In genomic region chr10:37975407-37975991, GRCh38 we compare ENCODE assay signal across 8 cellular contexts. TPM values are rescaled to one million over a fixed set of nuclear protein-coding genes. Genes with fewer than 3 reads are reported as not detected.
DNase-seq lines count a peak whose midpoint lies in the region; ATAC-seq and TF ChIP-seq lines count a peak whose summit lies in the region.

No MANE protein-coding gene starts in this region.

- DNase-seq in Daoy (ENCODE audit: low read depth): peak; percentile 3
- peak; percentile 75 for DNase-seq in Karpas-422
- DNase-seq in right cardiac atrium: no peak
- no peak for DNase-seq in gastrocnemius medialis
- DNase-seq in AG20443 (ENCODE audit: low spot score): no peak
- no peak for DNase-seq in GF-D8 (lab: John Stamatoyannopoulos, UW)

- in situ Hi-C loops in gastrocnemius medialis (cut with MboI; ENCODE audit: low sequenced_read_pairs in 4 of 4): loop anchor here in 2 of 4 donors (10.0 kb wide), 2 partner anchors 111 to 119 kb away; partner anchors contain the start of gene ZNF37A (in 2 of the 2)

- no peaks in the 10 kb centered on the region for H3K9me3 Mint-ChIP-seq in activated T-helper 17 cell treated with anti-CD3 and anti-CD28 coated beads, Interleukin-2, amount 50 U/mL, for 72 hours

- no peaks in the 10 kb centered on the region for H3K9me3 ChIP-seq in Karpas-422 (ENCODE audit: low read length)
- H3K9me3 ChIP-seq in right cardiac atrium (ENCODE audit: control insufficient read depth, low read length): no peaks in the 10 kb centered on the region
- H3K9me3 ChIP-seq in gastrocnemius medialis: no peaks in the 10 kb centered on the region

- intact Hi-C loops in right cardiac atrium (cut with DNase I) (loop anchor here in 2 of 4 donors (10.0 kb wide), 2 partner anchors 119 to 121 kb away; partner anchors contain the start of genes ZNF248 (in 1 of the 2) and ZNF37A (in 1 of the 2)), gastrocnemius medialis (cut with DNase I; ENCODE audit: low total_unique reads) (no loop called here)

- H3K27ac ChIP-seq in Karpas-422 (ENCODE audit: low read length) (peak overlapping the region; percentile 82), right cardiac atrium (ENCODE audit: low read length) (peak overlapping the region; percentile 88), gastrocnemius medialis (peak overlapping the region; percentile 94 to 98 (median 96))

- WGBS in right cardiac atrium: 19% methylated on average over 5 of the region's 5 CpGs

- H3K4me3 Mint-ChIP-seq in activated T-helper 17 cell treated with anti-CD3 and anti-CD28 coated beads, Interleukin-2, amount 50 U/mL, for 72 hours: peak overlapping the region; percentile 92

- H3K4me3 ChIP-seq in Karpas-422 (ENCODE audit: low read length) (peak overlapping the region; percentile 71), right cardiac atrium (ENCODE audit: low read length) (peak overlapping the region; percentile 89), gastrocnemius medialis (peak overlapping the region; percentile 71 to 95 (median 84))

- no peaks in the 10 kb centered on the region for H3K36me3 ChIP-seq in Karpas-422 (ENCODE audit: insufficient read depth, low read length)
- peaks cover 0 to 6% of the 10 kb centered on the region in 2 donors for H3K36me3 ChIP-seq in gastrocnemius medialis

- H3K4me2 ChIP-seq in Karpas-422 (ENCODE audit: low read depth, low read length, poor library complexity, severe bottlenecking): peak overlapping the region; percentile 81

- no peak for TF ChIP-seq POLR2A in gastrocnemius medialis (IDR thresholded peaks at IDR 0.05)

- TF ChIP-seq CTCF in gastrocnemius medialis (IDR thresholded peaks at IDR 0.05 in 4 of 5, conservative IDR thresholded peaks at IDR 0.05 in 1 of 5): no peak

- no peaks in the 10 kb centered on the region for H3K9me2 ChIP-seq in Karpas-422 (replicated peaks; ENCODE audit: insufficient read depth, low read length)

- H3K36me3 Mint-ChIP-seq in activated T-helper 17 cell treated with anti-CD3 and anti-CD28 coated beads, Interleukin-2, amount 50 U/mL, for 72 hours (ENCODE audit: low read depth): peaks cover 13% of the 10 kb centered on the region

- peaks cover 8% of the 10 kb centered on the region for H3K4me1 Mint-ChIP-seq in activated T-helper 17 cell treated with anti-CD3 and anti-CD28 coated beads, Interleukin-2, amount 50 U/mL, for 72 hours

- H3K4me1 ChIP-seq in Karpas-422 (ENCODE audit: low read length) (peaks cover 20% of the 10 kb centered on the region), right cardiac atrium (ENCODE audit: control insufficient read depth, insufficient read depth, low read length) (no peaks in the 10 kb centered on the region), gastrocnemius medialis (peaks cover 4 to 13% of the 10 kb centered on the region in 2 donors)

- no peaks in the 10 kb centered on the region for H4K20me1 ChIP-seq in Karpas-422 (ENCODE audit: insufficient read depth, low read depth, low read length)

- ATAC-seq in activated T-helper 17 cell treated with anti-CD3 and anti-CD28 coated beads, Interleukin-2, amount 50 U/mL, for 72 hours (replicated peaks): no peak
- ATAC-seq in right cardiac atrium: no peak
- ATAC-seq in gastrocnemius medialis: no peak
- ATAC-seq in HG02884 (IDR thresholded peaks at IDR 0.05; ENCODE audit: unreplicated experiment): no peak

- H3K27me3 ChIP-seq in Karpas-422 (ENCODE audit: low read length) (no peaks in the 10 kb centered on the region), right cardiac atrium (ENCODE audit: control insufficient read depth, insufficient read depth) (no peaks in the 10 kb centered on the region), gastrocnemius medialis (no peaks in the 10 kb centered on the region)

- peaks cover 5% of the 10 kb centered on the region for H3K79me2 ChIP-seq in Karpas-422 (ENCODE audit: low read length)

- peak overlapping the region; percentile 16; the same call in 1 of the 2 replicates for H2AFZ ChIP-seq in Karpas-422 (ENCODE audit: low read length)

- no peaks in the 10 kb centered on the region for H3K27me3 Mint-ChIP-seq in activated T-helper 17 cell treated with anti-CD3 and anti-CD28 coated beads, Interleukin-2, amount 50 U/mL, for 72 hours

- H3K9ac ChIP-seq in Karpas-422 (ENCODE audit: low read length): peak overlapping the region; percentile 77

- peak overlapping the region; percentile 97 for H3K27ac Mint-ChIP-seq in activated T-helper 17 cell treated with anti-CD3 and anti-CD28 coated beads, Interleukin-2, amount 50 U/mL, for 72 hours

RNA-seq across cellular contexts. Expression of gene ZNF25, which starts 0.9 kb away (rescaled TPM):
- total RNA-seq in Daoy (2014; rRNA removed; shearing (Covaris generic)): 2.2 and 5.4 TPM in 2 replicates
- 3.4 and 5.6 TPM in 2 replicates for total RNA-seq in Karpas-422 (2014; rRNA removed; shearing (Covaris generic); ENCODE audit: low replicate concordance)
- 1 to 10 TPM; 5.7 to 9.5 TPM for total RNA-seq in activated T-helper 17 cell treated with anti-CD3 and anti-CD28 coated beads, Interleukin-2, amount 50 U/mL, for 72 hours
- total RNA-seq in right cardiac atrium: 10 to 100 TPM; 20.6 to 24.8 (median 23.0) TPM
- polyA plus RNA-seq in right cardiac atrium: 8.0 TPM
- total RNA-seq in gastrocnemius medialis: 10 to 100 TPM; 18.8 to 35.0 (median 23.4) TPM

RNA-seq across cellular contexts. Expression of gene ZNF33A, which starts 35.0 kb away (rescaled TPM):
- 4.8 and 11.0 TPM in 2 replicates for total RNA-seq in Daoy (2014; rRNA removed; shearing (Covaris generic))
- total RNA-seq in Karpas-422 (2014; rRNA removed; shearing (Covaris generic); ENCODE audit: low replicate concordance): 24.0 and 38.9 TPM in 2 replicates
- total RNA-seq in activated T-helper 17 cell treated with anti-CD3 and anti-CD28 coated beads, Interleukin-2, amount 50 U/mL, for 72 hours: 10 to 100 TPM; 26.6 to 33.1 TPM
- total RNA-seq in right cardiac atrium: 10 to 100 TPM; 17.6 to 26.5 (median 25.2) TPM
- polyA plus RNA-seq in right cardiac atrium: 9.5 TPM
- total RNA-seq in gastrocnemius medialis: 10 to 100 TPM; 14.3 to 31.1 (median 16.8) TPM

Comparison
In these comparisons a context has a peak if more than half of its experiments do, and no peak if none do; other contexts are left out.
1. DNase-seq: peak in Daoy (single experiment) and Karpas-422 (single experiment); none in right cardiac atrium (0 of 3), gastrocnemius medialis (0 of 2), AG20443 (single experiment) and GF-D8 (single experiment).
2. Peak in every context shown above with its lines, with median percentiles within 50 percentile points of each other: H3K27ac ChIP-seq and H3K4me3 ChIP-seq.